ENCODE assay signal across 15 cellular contexts in genomic region chr3:82939491-82940097, GRCh38.
A peak's percentile ranks its signal among the peaks of the same experiment; 100 is the strongest.
DNase-seq lines count a peak whose midpoint lies in the region; ATAC-seq and TF ChIP-seq lines count a peak whose summit lies in the region.
"Had no signal": no experiment of that assay in that cellular context is flagged by ENCODE, and none has a peak within 500 bp of the region (broad histone marks: within the 10 kb centered on the region; RNA-seq: fewer than 3 reads in every experiment).

No MANE protein-coding gene starts in this region.

- H3K4me3 ChIP-seq in left lung, result no peak overlapping the region
- no peak overlapping the region for H3K4me3 ChIP-seq in sigmoid colon

- H3K36me3 Mint-ChIP-seq in activated naive CD4-positive, alpha-beta T cell treated with anti-CD3 and anti-CD28 coated beads, Interleukin-2, amount 10 ng/mL, durations not matched to agents 7 days and 5 days, result no peaks in the 10 kb centered on the region
- H3K36me3 Mint-ChIP-seq: CD14-positive monocyte; CD8-positive, alpha-beta T cell had no signal

- peaks cover 19% of the 10 kb centered on the region for H3K9me3 Mint-ChIP-seq in activated naive CD4-positive, alpha-beta T cell treated with anti-CD3 and anti-CD28 coated beads, Interleukin-2, amount 10 ng/mL, durations not matched to agents 7 days and 5 days

- ATAC-seq in left lung (no peak), left colon (no peak)
- ATAC-seq: CD8-positive, alpha-beta T cell; HCT116 had no signal

- peak; percentile 15 for DNase-seq in activated naive CD4-positive, alpha-beta T cell treated with anti-CD3 and anti-CD28 coated beads, Interleukin-2, amount 10 ng/mL, durations not matched to agents 7 days and 5 days
- no peak for DNase-seq in activated naive CD4-positive, alpha-beta T cell (lab: John Stamatoyannopoulos, UW)
- DNase-seq in left lung, result peak; percentile 21 to 44
- DNase-seq in sigmoid colon, result peak; percentile 40
- DNase-seq in stimulated activated CD4-positive, alpha-beta T cell treated with anti-CD3 and anti-CD28 coated beads, Interleukin-4, amount 100 ng/mL, for 4 hours, result no peak
- no peak for DNase-seq in left colon
- no peak for DNase-seq in DMS79 (lab: John Stamatoyannopoulos, UW)
- no peak for DNase-seq in NCI-H1092 (lab: John Stamatoyannopoulos, UW)
- DNase-seq: COR-L47, DMS153, GF-D8 had no signal

- no peaks in the 10 kb centered on the region for H3K4me1 Mint-ChIP-seq in activated naive CD4-positive, alpha-beta T cell treated with anti-CD3 and anti-CD28 coated beads, Interleukin-2, amount 10 ng/mL, durations not matched to agents 7 days and 5 days
- H3K4me1 Mint-ChIP-seq: CD14-positive monocyte had no signal

- TF ChIP-seq CTCF in left lung (IDR thresholded peaks at IDR 0.05) (no peak), sigmoid colon (IDR thresholded peaks at IDR 0.05) (no peak)

- H3K4me1 ChIP-seq in left lung (no peaks in the 10 kb centered on the region), sigmoid colon (no peaks in the 10 kb centered on the region)

- no peak for TF ChIP-seq POLR2A in sigmoid colon (IDR thresholded peaks at IDR 0.05)

- H3K27me3 Mint-ChIP-seq in activated naive CD4-positive, alpha-beta T cell treated with anti-CD3 and anti-CD28 coated beads, Interleukin-2, amount 10 ng/mL, durations not matched to agents 7 days and 5 days, result no peaks in the 10 kb centered on the region

- H3K4me3 Mint-ChIP-seq in activated naive CD4-positive, alpha-beta T cell treated with anti-CD3 and anti-CD28 coated beads, Interleukin-2, amount 10 ng/mL, durations not matched to agents 7 days and 5 days, result no peak overlapping the region
- H3K4me3 Mint-ChIP-seq: CD14-positive monocyte; CD8-positive, alpha-beta T cell had no signal

- no peak overlapping the region for H3K27ac Mint-ChIP-seq in activated naive CD4-positive, alpha-beta T cell treated with anti-CD3 and anti-CD28 coated beads, Interleukin-2, amount 10 ng/mL, durations not matched to agents 7 days and 5 days
- H3K27ac Mint-ChIP-seq: CD8-positive, alpha-beta T cell had no signal

- 84 to 91% methylated on average over 12 of the region's 12 CpGs for WGBS in sigmoid colon, 2 donors

- H3K9me3 ChIP-seq in left lung (peaks cover 0 to 35% of the 10 kb centered on the region in 2 donors), sigmoid colon (peaks cover 0 to 5% (median 1%) of the 10 kb centered on the region in 4 donors)

- no peak for TF ChIP-seq EP300 in sigmoid colon (IDR thresholded peaks at IDR 0.05)

- H3K27ac ChIP-seq in left lung (no peak overlapping the region), sigmoid colon (no peak overlapping the region)
- H3K27ac ChIP-seq: 22Rv1 had no signal

- no peaks in the 10 kb centered on the region for H3K27me3 ChIP-seq in left lung
- no peaks in the 10 kb centered on the region for H3K27me3 ChIP-seq in sigmoid colon

- CTCF ChIA-PET in activated naive CD4-positive, alpha-beta T cell treated with anti-CD3 and anti-CD28 coated beads, Interleukin-2, amount 10 ng/mL, durations not matched to agents 7 days and 5 days (lab: Charles Lee), result no interaction called here

- intact Hi-C loops in left lung (cut with DNase I), result no loop called here
- intact Hi-C loops in sigmoid colon (cut with DNase I), result no loop called here
- intact Hi-C loops in left colon (cut with DNase I, micrococcal nuclease), result no loop called here

- no peaks in the 10 kb centered on the region for H3K36me3 ChIP-seq in left lung
- H3K36me3 ChIP-seq in sigmoid colon, result no peaks in the 10 kb centered on the region

Comparison
In these comparisons a context has a peak if more than half of its experiments do, and no peak if none do; other contexts are left out.
1. DNase-seq: peak in activated naive CD4-positive, alpha-beta T cell treated with anti-CD3 and anti-CD28 coated beads, Interleukin-2, amount 10 ng/mL, durations not matched to agents 7 days and 5 days (single experiment), left lung (2 of 2) and sigmoid colon (single experiment); none in activated naive CD4-positive, alpha-beta T cell (0 of 4), stimulated activated CD4-positive, alpha-beta T cell treated with anti-CD3 and anti-CD28 coated beads, Interleukin-4, amount 100 ng/mL, for 4 hours (0 of 2), left colon (0 of 2), DMS79 (single experiment) and NCI-H1092 (single experiment).